8 cellular contexts compared by ENCODE assay signal in genomic region chr1:119286587-119287181, GRCh38.
DNase-seq lines count a peak whose midpoint lies in the region; ATAC-seq, FAIRE-seq and TF ChIP-seq lines count a peak whose summit lies in the region.

No MANE protein-coding gene starts in this region.

- H3K27ac Mint-ChIP-seq in activated T-helper 2 cell treated with anti-CD3 and anti-CD28 coated beads, Interferon-gamma antibody, Interleukin-2, Interleukin-4, amounts not matched to agents 10 μg/mL and 5 μg/mL and 100 μg/mL, durations not matched to agents 14 hours and 24 hours and 36 hours: no peak overlapping the region

- H3K4me1 Mint-ChIP-seq in activated T-helper 2 cell treated with anti-CD3 and anti-CD28 coated beads, Interferon-gamma antibody, Interleukin-2, Interleukin-4, amounts not matched to agents 10 μg/mL and 5 μg/mL and 100 μg/mL, durations not matched to agents 14 hours and 24 hours and 36 hours (ENCODE audit: low read depth): no peaks in the 10 kb centered on the region

- no TSS peak for BruUV-seq in A673 (replicated peaks; lab: Mats Ljungman, UMichigan)

- TF ChIP-seq EP300 in upper lobe of left lung (IDR thresholded peaks at IDR 0.05): no peak

- TF ChIP-seq POLR2A in upper lobe of left lung (IDR thresholded peaks at IDR 0.05): no peak

- no peak overlapping the region for H3K4me3 Mint-ChIP-seq in activated T-helper 2 cell treated with anti-CD3 and anti-CD28 coated beads, Interferon-gamma antibody, Interleukin-2, Interleukin-4, amounts not matched to agents 10 μg/mL and 5 μg/mL and 100 μg/mL, durations not matched to agents 14 hours and 24 hours and 36 hours (ENCODE audit: low read depth)

- H3K36me3 ChIP-seq in A673 (ENCODE audit: insufficient read depth, low read length, poor library complexity, severe bottlenecking): no peaks in the 10 kb centered on the region
- no peaks in the 10 kb centered on the region for H3K36me3 ChIP-seq in upper lobe of left lung

- no peaks in the 10 kb centered on the region for H3K9me3 ChIP-seq in A673 (ENCODE audit: low read depth, low read length, poor library complexity, severe bottlenecking)
- H3K9me3 ChIP-seq in upper lobe of left lung: no peaks in the 10 kb centered on the region

- peaks cover 11% of the 10 kb centered on the region for H3K27me3 Mint-ChIP-seq in activated T-helper 2 cell treated with anti-CD3 and anti-CD28 coated beads, Interferon-gamma antibody, Interleukin-2, Interleukin-4, amounts not matched to agents 10 μg/mL and 5 μg/mL and 100 μg/mL, durations not matched to agents 14 hours and 24 hours and 36 hours (ENCODE audit: low read depth)

- ATAC-seq in HG02610 (IDR thresholded peaks at IDR 0.05; ENCODE audit: unreplicated experiment): peak; percentile 80
- no peak for ATAC-seq in upper lobe of left lung (ENCODE audit: low FRiP score in 2 of 2)

- H3K4me3 ChIP-seq in A673 (ENCODE audit: low read depth, low read length, poor library complexity, severe bottlenecking): no peak overlapping the region
- no peak overlapping the region for H3K4me3 ChIP-seq in upper lobe of left lung

- DNase-seq in A673 (ENCODE audit: low spot score) (peak; percentile 71), NCI-H2029 (lab: John Stamatoyannopoulos, UW) (peak; percentile 10), kidney tubule cell (ENCODE audit: low spot score) (peak; percentile 48), upper lobe of left lung (no peak), activated gamma-delta T cell (lab: John Stamatoyannopoulos, UW) (no peak)
- DNase-seq in activated T-helper 2 cell treated with anti-CD3 and anti-CD28 coated beads, Interferon-gamma antibody, Interleukin-2, Interleukin-4, amounts not matched to agents 10 μg/mL and 5 μg/mL and 100 μg/mL, durations not matched to agents 14 hours and 24 hours and 36 hours (ENCODE audit: low spot score): peak; percentile 9

- no peaks in the 10 kb centered on the region for H3K27me3 ChIP-seq in A673 (replicated peaks; ENCODE audit: insufficient read depth, low read depth, low read length, poor library complexity)
- no peaks in the 10 kb centered on the region for H3K27me3 ChIP-seq in upper lobe of left lung

- no peaks in the 10 kb centered on the region for H3K36me3 Mint-ChIP-seq in activated T-helper 2 cell treated with anti-CD3 and anti-CD28 coated beads, Interferon-gamma antibody, Interleukin-2, Interleukin-4, amounts not matched to agents 10 μg/mL and 5 μg/mL and 100 μg/mL, durations not matched to agents 14 hours and 24 hours and 36 hours (ENCODE audit: low read depth)

- H3K4me1 ChIP-seq in A673 (ENCODE audit: insufficient read depth, low read length, poor library complexity, severe bottlenecking) (no peaks in the 10 kb centered on the region), upper lobe of left lung (no peaks in the 10 kb centered on the region)

- no peak overlapping the region for H3K27ac ChIP-seq in A673 (ENCODE audit: low read depth, low read length, poor library complexity, severe bottlenecking)
- no peak overlapping the region for H3K27ac ChIP-seq in upper lobe of left lung

- H3K9me3 Mint-ChIP-seq in activated T-helper 2 cell treated with anti-CD3 and anti-CD28 coated beads, Interferon-gamma antibody, Interleukin-2, Interleukin-4, amounts not matched to agents 10 μg/mL and 5 μg/mL and 100 μg/mL, durations not matched to agents 14 hours and 24 hours and 36 hours: no peaks in the 10 kb centered on the region

- intact Hi-C loops in A673 (cut with micrococcal nuclease; ENCODE audit: unreplicated experiment): loop anchor here (1.0 to 10.0 kb wide), 2 partner anchors 81 to 388 kb away; no protein-coding TSS in a partner anchor
- intact Hi-C loops in activated T-helper 2 cell treated with anti-CD3 and anti-CD28 coated beads, Interferon-gamma antibody, Interleukin-2, Interleukin-4, amounts not matched to agents 10 μg/mL and 5 μg/mL and 100 μg/mL, durations not matched to agents 14 hours and 24 hours and 36 hours (cut with micrococcal nuclease): loop anchor here (2.0 kb wide), 1 partner anchor 80 kb away; no protein-coding TSS in a partner anchor

- 40 to 44% methylated on average over 8 of the region's 8 CpGs for WGBS in upper lobe of left lung, 2 donors

- TF ChIP-seq CTCF in A673 (conservative IDR thresholded peaks at IDR 0.05; ENCODE audit: low read depth, low read length) (peak; percentile 83), upper lobe of left lung (IDR thresholded peaks at IDR 0.05) (peak in 2 of 6 experiments; percentile 24 to 26)

- peak; percentile 59 for FAIRE-seq in G401.6 (lab: Jason Lieb, UNC)

- CTCF ChIA-PET in A673 (lab: Charles Lee): no interaction called here

- POLR2A ChIA-PET in A673 (lab: Charles Lee; ENCODE audit: low non-redundant PET): no interaction called here

Comparison
In these comparisons a context has a peak if more than half of its experiments do, and no peak if none do; other contexts are left out.
1. DNase-seq: peak in A673 (single experiment), NCI-H2029 (single experiment), activated T-helper 2 cell treated with anti-CD3 and anti-CD28 coated beads, Interferon-gamma antibody, Interleukin-2, Interleukin-4, amounts not matched to agents 10 μg/mL and 5 μg/mL and 100 μg/mL, durations not matched to agents 14 hours and 24 hours and 36 hours (single experiment) and kidney tubule cell (single experiment); none in upper lobe of left lung (0 of 2) and activated gamma-delta T cell (single experiment).